ENCODE assay signal across 1 cellular context in the genomic region with DNA sequence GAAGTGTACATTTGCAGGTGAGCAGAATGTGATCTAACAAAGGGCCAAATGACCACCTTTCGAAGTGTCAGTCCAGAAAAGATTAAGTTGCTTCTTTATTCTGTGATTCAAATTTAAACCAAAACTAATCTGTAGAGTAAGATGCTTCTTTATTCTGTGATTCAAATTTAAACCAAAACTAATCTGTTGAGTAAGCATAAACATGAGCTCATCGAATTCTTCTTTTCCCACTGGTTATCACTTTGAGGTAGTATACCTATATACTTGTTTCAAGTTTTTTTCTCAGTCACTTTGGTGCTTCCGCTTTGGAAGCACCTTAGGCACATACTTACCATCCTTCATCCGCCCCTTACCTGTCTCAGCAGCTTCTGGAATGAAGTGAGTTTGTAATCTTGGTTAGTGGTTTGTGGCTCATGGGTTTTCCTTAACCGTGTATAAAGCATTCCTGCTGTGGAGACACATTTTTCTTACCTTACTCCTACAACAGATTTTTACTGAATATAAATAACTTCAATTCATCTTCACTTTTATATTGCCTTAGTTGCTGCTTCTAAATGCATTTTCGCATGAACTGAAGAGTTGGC.
A peak's percentile ranks its signal among the peaks of the same experiment; 100 is the strongest.
TF ChIP-seq lines count a peak whose summit lies in the region.

No MANE protein-coding gene starts in this region.

TF ChIP-seq in HepG2, 621 proteins besides CTCF, POLR2A, EP300 and RAD21:
- no peak for TF ChIP-seq YEATS4 (CRISPR knock-in tag; IDR thresholded peaks at IDR 0.05; ENCODE audit: borderline replicate concordance)
- TF ChIP-seq NFIC (IDR thresholded peaks at IDR 0.05; ENCODE audit: low read length), result no peak
- peak; percentile 47; the same call in 1 of the 2 replicates for TF ChIP-seq MAFF (IDR thresholded peaks at IDR 0.05; ENCODE audit: low read depth, low read length)
- peak; percentile 51 to 72 for TF ChIP-seq MAFK (conservative IDR thresholded peaks at IDR 0.05 in 1 of 2, IDR thresholded peaks at IDR 0.05 in 1 of 2; ENCODE audit: low read length in 2 of 2)
- no peak for TF ChIP-seq ZNF841 (CRISPR knock-in tag; IDR thresholded peaks at IDR 0.05; ENCODE audit: borderline replicate concordance)
